8 cellular contexts compared by ENCODE assay signal in genomic region chr18:48675330-48675761, GRCh38.
A peak's percentile ranks its signal among the peaks of the same experiment; 100 is the strongest.
DNase-seq lines count a peak whose midpoint lies in the region; ATAC-seq and TF ChIP-seq lines count a peak whose summit lies in the region.

No MANE protein-coding gene starts in this region.

- H3K9me3 ChIP-seq in lung (ENCODE audit: control insufficient read depth in 2 of 2, insufficient read depth in 1 of 2, low read length in 1 of 2) = no peaks in the 10 kb centered on the region

- TF ChIP-seq CTCF in lung (IDR thresholded peaks at IDR 0.05; ENCODE audit: control extremely low read depth, extremely low read depth) = peak; percentile 96

- peak; percentile 85 for ATAC-seq in GM18868 (IDR thresholded peaks at IDR 0.05; ENCODE audit: unreplicated experiment)
- ATAC-seq in HG03097 (IDR thresholded peaks at IDR 0.05; ENCODE audit: low FRiP score, unreplicated experiment) = peak; percentile 75
- ATAC-seq in lung (ENCODE audit: insufficient read depth, low FRiP score) = peak; percentile 89

- no peak overlapping the region for H3K27ac ChIP-seq in lung (ENCODE audit: low read depth in 1 of 2, low read length in 1 of 2)

- H3K4me1 ChIP-seq in lung (ENCODE audit: control insufficient read depth in 2 of 2, insufficient read depth in 2 of 2, low read length in 2 of 2) = peaks cover 7 to 10% of the 10 kb centered on the region in 2 donors

- WGBS in lung, 2 donors = 11 to 16% methylated on average over 10 of the region's 10 CpGs

- no peaks in the 10 kb centered on the region for H3K27me3 ChIP-seq in lung (ENCODE audit: control insufficient read depth, insufficient read depth)

- DNase-seq in AML-193 (lab: John Stamatoyannopoulos, UW) = peak; percentile 53 to 74
- DNase-seq in NCI-H446 treated with DMSO at 0.1 percent for 48 hours (lab: John Stamatoyannopoulos, UW) = peak; percentile 27
- DNase-seq in activated CD4-positive, alpha-beta T cell treated with anti-CD3 and anti-CD28 coated beads, Interleukin-2, amount 50 U/mL, for 1 hour = peak; percentile 81
- DNase-seq in dermis blood vessel endothelial cell = peak; percentile 92
- peak; percentile 85 for DNase-seq in lung (ENCODE audit: low spot score)
- DNase-seq in stimulated activated CD4-positive, alpha-beta T cell treated with anti-CD3 and anti-CD28 coated beads, TNF-alpha, amount 100 ng/mL, for 48 hours (ENCODE audit: low read depth in 3 of 3) = peak; percentile 53 to 73 (median 69)

- no peak overlapping the region for H3K4me3 ChIP-seq in lung

- H3K36me3 ChIP-seq in lung (ENCODE audit: control insufficient read depth in 2 of 2, insufficient read depth in 2 of 2, low read length in 2 of 2) = peaks cover 9 to 11% of the 10 kb centered on the region in 2 donors

Comparison
In these comparisons a context has a peak if more than half of its experiments do, and no peak if none do; other contexts are left out.
1. DNase-seq: peak in every context shown above with its lines; median percentile 92 in dermis blood vessel endothelial cell; 85 in lung; 81 in activated CD4-positive, alpha-beta T cell treated with anti-CD3 and anti-CD28 coated beads, Interleukin-2, amount 50 U/mL, for 1 hour; 69 in stimulated activated CD4-positive, alpha-beta T cell treated with anti-CD3 and anti-CD28 coated beads, TNF-alpha, amount 100 ng/mL, for 48 hours; 64 in AML-193; 27 in NCI-H446 treated with DMSO at 0.1 percent for 48 hours.